Comparison of ENCODE assay signal across 22 cellular contexts in genomic region chr10:128097783-128098182, GRCh38. TPM values are rescaled to one million over a fixed set of nuclear protein-coding genes. Genes with fewer than 3 reads are reported as not detected.
DNase-seq lines count a peak whose midpoint lies in the region; ATAC-seq and TF ChIP-seq lines count a peak whose summit lies in the region.
"Had no signal": no experiment of that assay in that cellular context is flagged by ENCODE, and none has a peak within 500 bp of the region (broad histone marks: within the 10 kb centered on the region; RNA-seq: fewer than 3 reads in every experiment).

No MANE protein-coding gene starts in this region.

- no peaks in the 10 kb centered on the region for H3K36me3 ChIP-seq in CD8-positive, alpha-beta T cell (ENCODE audit: insufficient read depth, low read length)

- H3K4me3 ChIP-seq in CD8-positive, alpha-beta T cell (ENCODE audit: low read depth, low read length), result no peak overlapping the region
- H3K4me3 ChIP-seq: esophagus squamous epithelium, SJSA1 had no signal

- H3K27me3 ChIP-seq in CD8-positive, alpha-beta T cell (ENCODE audit: insufficient read depth, low read length), result no peaks in the 10 kb centered on the region
- H3K27me3 ChIP-seq: esophagus squamous epithelium, SJSA1 had no signal

- no peaks in the 10 kb centered on the region for H3K9me3 ChIP-seq in CD8-positive, alpha-beta T cell (ENCODE audit: low read length)
- H3K9me3 ChIP-seq: esophagus squamous epithelium, SJSA1 had no signal

- peaks cover 57% of the 10 kb centered on the region for H3K36me3 Mint-ChIP-seq in activated naive CD8-positive, alpha-beta T cell treated with anti-CD3 and anti-CD28 coated beads, Interleukin-2, amount 10 ng/mL, durations not matched to agents 7 days and 5 days
- H3K36me3 Mint-ChIP-seq in activated naive CD8-positive, alpha-beta T cell treated with anti-CD3 and anti-CD28 coated beads for 36 hours, result peaks cover 46% of the 10 kb centered on the region
- H3K36me3 Mint-ChIP-seq in stimulated activated effector memory CD8-positive, alpha-beta T cell treated with anti-CD3 and anti-CD28 coated beads, Interleukin-12 subunit alpha, Interleukin-12 subunit beta, amount 100 ng/mL, for 72 hours, result peaks cover 24% of the 10 kb centered on the region
- H3K36me3 Mint-ChIP-seq in CD8-positive, alpha-beta T cell, result no peaks in the 10 kb centered on the region
- H3K36me3 Mint-ChIP-seq: CD8-positive, alpha-beta memory T cell had no signal

- peak overlapping the region; percentile 64 for H3K27ac Mint-ChIP-seq in activated naive CD8-positive, alpha-beta T cell treated with anti-CD3 and anti-CD28 coated beads, Interleukin-2, amount 10 ng/mL, durations not matched to agents 7 days and 5 days
- H3K27ac Mint-ChIP-seq in activated naive CD8-positive, alpha-beta T cell treated with anti-CD3 and anti-CD28 coated beads for 36 hours, result no peak overlapping the region
- H3K27ac Mint-ChIP-seq in stimulated activated effector memory CD8-positive, alpha-beta T cell treated with anti-CD3 and anti-CD28 coated beads, Interleukin-12 subunit alpha, Interleukin-12 subunit beta, amount 100 ng/mL, for 72 hours, result peak overlapping the region; percentile 45
- H3K27ac Mint-ChIP-seq in CD8-positive, alpha-beta T cell, result no peak overlapping the region
- H3K27ac Mint-ChIP-seq: activated B cell treated with CpG ODN at 0.5 μM for 24 hours; mesothelial cell of epicardium; nephron progenitor cell; stimulated activated naive B cell treated with anti-CD40 and anti-IgM and Interleukin-4, amounts not matched to agents 10 μg/mL and 1 μg/mL and 100 μg/mL, for 72 hours had no signal

- peaks cover 57% of the 10 kb centered on the region for H3K4me1 Mint-ChIP-seq in activated naive CD8-positive, alpha-beta T cell treated with anti-CD3 and anti-CD28 coated beads, Interleukin-2, amount 10 ng/mL, durations not matched to agents 7 days and 5 days
- H3K4me1 Mint-ChIP-seq in activated naive CD8-positive, alpha-beta T cell treated with anti-CD3 and anti-CD28 coated beads for 36 hours, result peaks cover 24% of the 10 kb centered on the region
- H3K4me1 Mint-ChIP-seq in stimulated activated effector memory CD8-positive, alpha-beta T cell treated with anti-CD3 and anti-CD28 coated beads, Interleukin-12 subunit alpha, Interleukin-12 subunit beta, amount 100 ng/mL, for 72 hours, result peaks cover 36% of the 10 kb centered on the region
- H3K4me1 Mint-ChIP-seq in CD8-positive, alpha-beta T cell (ENCODE audit: low read depth), result peaks cover 48% of the 10 kb centered on the region
- H3K4me1 Mint-ChIP-seq: mesothelial cell of epicardium, nephron progenitor cell had no signal

- H3K27ac ChIP-seq in RWPE1, result peak overlapping the region; percentile 29; the same call in 1 of the 2 replicates
- H3K27ac ChIP-seq in CD8-positive, alpha-beta T cell (ENCODE audit: low read depth, low read length), result no peak overlapping the region
- H3K27ac ChIP-seq: esophagus squamous epithelium, SJSA1 had no signal

- POLR2A ChIA-PET in activated naive CD8-positive, alpha-beta T cell treated with anti-CD3 and anti-CD28 coated beads, Interleukin-2, amount 10 ng/mL, durations not matched to agents 7 days and 5 days (lab: Charles Lee), result no interaction called here
- POLR2A ChIA-PET in RWPE1 (lab: Yijun Ruan, JAX; ENCODE audit: low non-redundant PET), result no interaction called here
- POLR2A ChIA-PET in CD8-positive, alpha-beta T cell (lab: Charles Lee), result no interaction called here

- H3K4me1 ChIP-seq in CD8-positive, alpha-beta T cell (ENCODE audit: insufficient read depth, low read length), result peaks cover 35% of the 10 kb centered on the region
- H3K4me1 ChIP-seq: esophagus squamous epithelium, SJSA1 had no signal

- CTCF ChIA-PET in RWPE1 (lab: Yijun Ruan, JAX), result no interaction called here
- CTCF ChIA-PET in CD8-positive, alpha-beta T cell (lab: Charles Lee), result interaction anchor here (2.6 kb wide), 1 partner anchor 63 kb away, joined by 7 read pairs; no protein-coding TSS in a partner anchor

- H3K9me3 Mint-ChIP-seq in activated naive CD8-positive, alpha-beta T cell treated with anti-CD3 and anti-CD28 coated beads, Interleukin-2, amount 10 ng/mL, durations not matched to agents 7 days and 5 days, result no peaks in the 10 kb centered on the region
- no peaks in the 10 kb centered on the region for H3K9me3 Mint-ChIP-seq in activated naive CD8-positive, alpha-beta T cell treated with anti-CD3 and anti-CD28 coated beads for 36 hours
- no peaks in the 10 kb centered on the region for H3K9me3 Mint-ChIP-seq in stimulated activated effector memory CD8-positive, alpha-beta T cell treated with anti-CD3 and anti-CD28 coated beads, Interleukin-12 subunit alpha, Interleukin-12 subunit beta, amount 100 ng/mL, for 72 hours
- H3K9me3 Mint-ChIP-seq in CD8-positive, alpha-beta T cell, result no peaks in the 10 kb centered on the region
- H3K9me3 Mint-ChIP-seq: activated B cell treated with CpG ODN at 0.5 μM for 24 hours; CD8-positive, alpha-beta memory T cell; mesothelial cell of epicardium; nephron progenitor cell; stimulated activated naive B cell treated with anti-CD40 and anti-IgM and Interleukin-4, amounts not matched to agents 10 μg/mL and 1 μg/mL and 100 μg/mL, for 72 hours had no signal

- TF ChIP-seq CTCF in RWPE1 (conservative IDR thresholded peaks at IDR 0.05; ENCODE audit: low read depth), result no peak
- TF ChIP-seq CTCF in CD8-positive, alpha-beta T cell (IDR thresholded peaks at IDR 0.05), result no peak

- no peak for ATAC-seq in activated naive CD8-positive, alpha-beta T cell treated with anti-CD3 and anti-CD28 coated beads, Interleukin-2, amount 10 ng/mL, durations not matched to agents 7 days and 5 days (ENCODE audit: low read depth)
- no peak for ATAC-seq in stimulated activated effector memory CD8-positive, alpha-beta T cell treated with anti-CD3 and anti-CD28 coated beads, Interleukin-12 subunit alpha, Interleukin-12 subunit beta, amount 100 ng/mL, for 72 hours
- ATAC-seq in CD8-positive, alpha-beta T cell, result no peak
- no peak for ATAC-seq in HG02852 (IDR thresholded peaks at IDR 0.05; ENCODE audit: unreplicated experiment)
- ATAC-seq: stimulated activated naive B cell treated with anti-CD40 and anti-IgM and Interleukin-4, amounts not matched to agents 10 μg/mL and 1 μg/mL and 100 μg/mL, for 72 hours had no signal

- H3K27me3 Mint-ChIP-seq in activated naive CD8-positive, alpha-beta T cell treated with anti-CD3 and anti-CD28 coated beads, Interleukin-2, amount 10 ng/mL, durations not matched to agents 7 days and 5 days, result no peaks in the 10 kb centered on the region
- no peaks in the 10 kb centered on the region for H3K27me3 Mint-ChIP-seq in activated naive CD8-positive, alpha-beta T cell treated with anti-CD3 and anti-CD28 coated beads for 36 hours
- no peaks in the 10 kb centered on the region for H3K27me3 Mint-ChIP-seq in CD8-positive, alpha-beta T cell (ENCODE audit: low read depth)
- H3K27me3 Mint-ChIP-seq: activated B cell treated with CpG ODN at 0.5 μM for 24 hours; CD8-positive, alpha-beta memory T cell; stimulated activated naive B cell treated with anti-CD40 and anti-IgM and Interleukin-4, amounts not matched to agents 10 μg/mL and 1 μg/mL and 100 μg/mL, for 72 hours had no signal

- intact Hi-C loops in CD8-positive, alpha-beta T cell (cut with DNase I, micrococcal nuclease), result no loop called here

- no peak overlapping the region for H3K4me3 Mint-ChIP-seq in activated naive CD8-positive, alpha-beta T cell treated with anti-CD3 and anti-CD28 coated beads, Interleukin-2, amount 10 ng/mL, durations not matched to agents 7 days and 5 days
- no peak overlapping the region for H3K4me3 Mint-ChIP-seq in activated naive CD8-positive, alpha-beta T cell treated with anti-CD3 and anti-CD28 coated beads for 36 hours
- H3K4me3 Mint-ChIP-seq in stimulated activated effector memory CD8-positive, alpha-beta T cell treated with anti-CD3 and anti-CD28 coated beads, Interleukin-12 subunit alpha, Interleukin-12 subunit beta, amount 100 ng/mL, for 72 hours, result no peak overlapping the region
- no peak overlapping the region for H3K4me3 Mint-ChIP-seq in CD8-positive, alpha-beta T cell
- H3K4me3 Mint-ChIP-seq: activated B cell treated with CpG ODN at 0.5 μM for 24 hours; mesothelial cell of epicardium; nephron progenitor cell; stimulated activated naive B cell treated with anti-CD40 and anti-IgM and Interleukin-4, amounts not matched to agents 10 μg/mL and 1 μg/mL and 100 μg/mL, for 72 hours had no signal

- DNase-seq in activated naive CD8-positive, alpha-beta T cell treated with anti-CD3 and anti-CD28 coated beads, Interleukin-2, amount 10 ng/mL, durations not matched to agents 7 days and 5 days, result no peak
- DNase-seq in activated naive CD8-positive, alpha-beta T cell treated with anti-CD3 and anti-CD28 coated beads for 36 hours, result no peak
- no peak for DNase-seq in RWPE1 (ENCODE audit: low spot score)
- DNase-seq in dermis blood vessel endothelial cell, result peak; percentile 63
- no peak for DNase-seq in stimulated activated effector memory CD8-positive, alpha-beta T cell treated with anti-CD3 and anti-CD28 coated beads, Interleukin-12 subunit alpha, Interleukin-12 subunit beta, amount 100 ng/mL, for 72 hours (ENCODE audit: low spot score in 2 of 2)
- DNase-seq in CD8-positive, alpha-beta T cell, result no peak
- DNase-seq: activated B cell treated with CpG ODN at 0.5 μM for 24 hours; amygdala; CD8-positive, alpha-beta memory T cell; central memory CD4-positive, alpha-beta T cell; DND-41; effector CD8-positive, alpha-beta T cell; esophagus squamous epithelium; KG1; NCI-H1048; NCI-H1930; NCI-H345; nephron progenitor cell; stimulated activated naive B cell treated with anti-CD40 and anti-IgM and Interleukin-4, amounts not matched to agents 10 μg/mL and 1 μg/mL and 100 μg/mL, for 72 hours had no signal

RNA-seq across cellular contexts. Expression of gene MKI67, which starts 28.4 kb away (rescaled TPM):
- 100 to 1,000 TPM; 256 to 280 TPM for total RNA-seq in activated naive CD8-positive, alpha-beta T cell treated with anti-CD3 and anti-CD28 coated beads, Interleukin-2, amount 10 ng/mL, durations not matched to agents 7 days and 5 days
- 100 to 1,000 TPM; 196 to 210 TPM for total RNA-seq in activated naive CD8-positive, alpha-beta T cell treated with anti-CD3 and anti-CD28 coated beads for 36 hours
- 7.3 and 49.0 TPM in 2 replicates for total RNA-seq in dermis blood vessel endothelial cell
- 1 to 10 TPM; 1.5 to 1.9 TPM for total RNA-seq in CD8-positive, alpha-beta T cell

Comparison
In these comparisons a context has a peak if more than half of its experiments do, and no peak if none do; other contexts are left out.
1. H3K27ac Mint-ChIP-seq: peak in activated naive CD8-positive, alpha-beta T cell treated with anti-CD3 and anti-CD28 coated beads, Interleukin-2, amount 10 ng/mL, durations not matched to agents 7 days and 5 days (single experiment) and stimulated activated effector memory CD8-positive, alpha-beta T cell treated with anti-CD3 and anti-CD28 coated beads, Interleukin-12 subunit alpha, Interleukin-12 subunit beta, amount 100 ng/mL, for 72 hours (single experiment); none in activated naive CD8-positive, alpha-beta T cell treated with anti-CD3 and anti-CD28 coated beads for 36 hours (single experiment) and CD8-positive, alpha-beta T cell (single experiment).